12 cellular contexts compared by ENCODE assay signal in the genomic region with DNA sequence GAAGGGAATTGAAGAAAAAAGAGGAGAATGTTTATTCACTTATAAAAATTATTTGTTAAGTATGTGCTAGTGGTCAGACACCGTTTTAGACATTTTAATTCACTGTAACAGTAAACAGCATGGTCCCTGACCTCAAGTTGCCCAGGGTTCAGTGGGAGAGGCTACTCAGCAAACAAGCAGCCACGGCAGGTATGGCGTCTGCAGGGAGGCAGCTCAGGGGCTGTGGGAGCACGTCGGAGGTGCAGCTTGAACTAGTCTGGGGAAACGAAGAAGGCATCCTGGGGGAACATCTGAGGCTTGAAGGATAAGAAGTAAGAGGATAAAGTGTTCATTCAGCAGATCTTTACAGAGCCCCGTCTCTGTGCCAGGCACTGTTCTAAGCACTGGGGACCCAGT.
DNase-seq lines count a peak whose midpoint lies in the region; ATAC-seq and TF ChIP-seq lines count a peak whose summit lies in the region.
"Had no signal": no experiment of that assay in that cellular context is flagged by ENCODE, and none has a peak within 500 bp of the region (broad histone marks: within the 10 kb centered on the region; RNA-seq: fewer than 3 reads in every experiment).

No MANE protein-coding gene starts in this region.

- peak; percentile 12 for ATAC-seq in GM19043 (IDR thresholded peaks at IDR 0.05; ENCODE audit: low read depth, unreplicated experiment)
- ATAC-seq in GM21717 (IDR thresholded peaks at IDR 0.05; ENCODE audit: unreplicated experiment): no peak
- ATAC-seq in GM18861 (IDR thresholded peaks at IDR 0.05; ENCODE audit: unreplicated experiment): no peak

- H3K36me3 ChIP-seq in BLaER1: peaks cover 16% of the 10 kb centered on the region
- no peaks in the 10 kb centered on the region for H3K36me3 ChIP-seq in SU-DHL-6 (ENCODE audit: low read length)

- peaks cover 20% of the 10 kb centered on the region; the same call in 1 of the 2 replicates for H4K20me1 ChIP-seq in BLaER1
- no peaks in the 10 kb centered on the region for H4K20me1 ChIP-seq in SU-DHL-6 (ENCODE audit: low read depth, low read length)

- DNase-seq in kidney tubule cell (ENCODE audit: low spot score): no peak
- DNase-seq in HUDEP-2 (lab: John Stamatoyannopoulos, UW; ENCODE audit: unreplicated experiment in 76 of 76): no peak
- DNase-seq: anterior cingulate cortex, NCI-H526 had no signal

- H3K9me2 ChIP-seq in SU-DHL-6 (replicated peaks; ENCODE audit: insufficient read depth, low read length): no peaks in the 10 kb centered on the region

- H3K9me3 ChIP-seq in BLaER1 (no peaks in the 10 kb centered on the region), SU-DHL-6 (ENCODE audit: insufficient read depth, low read length) (no peaks in the 10 kb centered on the region)

- peaks cover 76% of the 10 kb centered on the region for H3K4me1 ChIP-seq in BLaER1

- no peaks in the 10 kb centered on the region for H3K79me2 ChIP-seq in SU-DHL-6 (ENCODE audit: insufficient read depth, low read length)

- H2AFZ ChIP-seq in SU-DHL-6 (ENCODE audit: low read depth, low read length, severe bottlenecking): no peak overlapping the region

- H3K27ac ChIP-seq in BLaER1 (peak overlapping the region; percentile 65), SU-DHL-6 (ENCODE audit: low read depth, low read length) (peak overlapping the region; percentile 37), layer of hippocampus (ENCODE audit: low read depth, low read length) (peak overlapping the region; percentile 72)
- H3K27ac ChIP-seq: KMS-11 had no signal

- H3K4me2 ChIP-seq in BLaER1 (peak overlapping the region; percentile 80), SU-DHL-6 (ENCODE audit: low read depth, low read length, poor library complexity, severe bottlenecking) (peak overlapping the region; percentile 56)
- H3K4me2 ChIP-seq: KMS-11 had no signal

- H3K9ac ChIP-seq in BLaER1 (peak overlapping the region; percentile 22; the same call in 1 of the 2 replicates), SU-DHL-6 (ENCODE audit: low read length) (peak overlapping the region; percentile 10; the same call in 1 of the 2 replicates)
- H3K9ac ChIP-seq: KMS-11 had no signal

- H3K4me3 ChIP-seq in BLaER1 (peak overlapping the region; percentile 38; the same call in 1 of the 2 replicates), SU-DHL-6 (ENCODE audit: insufficient read depth, low read length, poor library complexity, severe bottlenecking) (peak overlapping the region; percentile 27)
- H3K4me3 ChIP-seq: lung had no signal

- H3F3A ChIP-seq in SU-DHL-6 (ENCODE audit: insufficient read depth): peaks cover 23% of the 10 kb centered on the region

- TF ChIP-seq CTCF in SU-DHL-6 (IDR thresholded peaks at IDR 0.05; ENCODE audit: insufficient read depth, low read length, poor library complexity, severe bottlenecking): no peak

- no peaks in the 10 kb centered on the region for H3K27me3 ChIP-seq in BLaER1
- H3K27me3 ChIP-seq in SU-DHL-6 (ENCODE audit: low read length): no peaks in the 10 kb centered on the region
- H3K27me3 ChIP-seq in layer of hippocampus (ENCODE audit: control insufficient read depth, insufficient read depth, low read length): no peaks in the 10 kb centered on the region
